In genomic region chr17:80105762-80106161, GRCh38 we compare ENCODE assay signal across 10 cellular contexts. TPM values are rescaled to one million over a fixed set of nuclear protein-coding genes. Genes with fewer than 3 reads are reported as not detected.
DNase-seq lines count a peak whose midpoint lies in the region; ATAC-seq and TF ChIP-seq lines count a peak whose summit lies in the region.
"Had no signal": no experiment of that assay in that cellular context is flagged by ENCODE, and none has a peak within 500 bp of the region (broad histone marks: within the 10 kb centered on the region; RNA-seq: fewer than 3 reads in every experiment).

No MANE protein-coding gene starts in this region.

- H3K27ac Mint-ChIP-seq in activated T-cell treated with anti-CD3 and anti-CD28 coated beads, Interleukin-2, amount 50 U/mL, for 24 hours, result no peak overlapping the region

- no peaks in the 10 kb centered on the region for H3K27me3 ChIP-seq in psoas muscle (ENCODE audit: insufficient read depth in 3 of 3, low read length in 2 of 3)

- ATAC-seq in psoas muscle (no peak), HG02798 (IDR thresholded peaks at IDR 0.05; ENCODE audit: poor library complexity, unreplicated experiment) (no peak)

- no peak overlapping the region for H3K4me3 Mint-ChIP-seq in activated T-cell treated with anti-CD3 and anti-CD28 coated beads, Interleukin-2, amount 50 U/mL, for 24 hours

- peaks cover 17% of the 10 kb centered on the region for H3K4me1 Mint-ChIP-seq in activated T-cell treated with anti-CD3 and anti-CD28 coated beads, Interleukin-2, amount 50 U/mL, for 24 hours (ENCODE audit: low read depth)

- 29 to 48% (median 34%) methylated on average over 29 of the region's 29 CpGs for WGBS in psoas muscle, 3 donors

- intact Hi-C loops in psoas muscle (cut with DNase I), result loop anchor here in 1 of 2 donors (10.0 kb wide), 1 partner anchor 259 kb away; no protein-coding TSS in a partner anchor

- H3K9me3 Mint-ChIP-seq in activated T-cell treated with anti-CD3 and anti-CD28 coated beads, Interleukin-2, amount 50 U/mL, for 24 hours, result no peaks in the 10 kb centered on the region

- peaks cover 0 to 40% of the 10 kb centered on the region in 2 donors for H3K36me3 ChIP-seq in psoas muscle (ENCODE audit: insufficient read depth in 1 of 2, low read depth in 1 of 2)

- no peaks in the 10 kb centered on the region for H3K27me3 Mint-ChIP-seq in activated T-cell treated with anti-CD3 and anti-CD28 coated beads, Interleukin-2, amount 50 U/mL, for 24 hours

- H3K9me3 ChIP-seq in psoas muscle, result no peaks in the 10 kb centered on the region
- H3K9me3 ChIP-seq: left ventricle myocardium inferior had no signal

- H3K27ac ChIP-seq in psoas muscle, result no peak overlapping the region
- H3K27ac ChIP-seq: left ventricle myocardium inferior had no signal

- peaks cover 9% of the 10 kb centered on the region for H3K4me1 ChIP-seq in psoas muscle

- DNase-seq in NCI-H1417 (lab: John Stamatoyannopoulos, UW) (peak; percentile 74 to 91 (median 76)), NCI-H1417 treated with DMSO at 0.1 percent for 48 hours (lab: John Stamatoyannopoulos, UW) (no peak), NCI-H345 (lab: John Stamatoyannopoulos, UW) (peak; percentile 92), fibroblast of the aortic adventitia (ENCODE audit: low read depth) (peak; percentile 12), psoas muscle (peak; percentile 15 to 40)
- DNase-seq in activated naive CD4-positive, alpha-beta T cell treated with Interleukin-2 at 50 U/mL for 16 hours, result no peak
- DNase-seq in activated T-cell treated with anti-CD3 and anti-CD28 coated beads, Interleukin-2, amount 50 U/mL, for 24 hours, result no peak
- DNase-seq: left ventricle myocardium inferior, NCI-H2107 had no signal

- no peak for TF ChIP-seq CTCF in fibroblast of the aortic adventitia (IDR thresholded peaks at IDR 0.05; ENCODE audit: insufficient read depth, low read length)
- no peak for TF ChIP-seq CTCF in psoas muscle (IDR thresholded peaks at IDR 0.05)

- no peak overlapping the region for H3K4me3 ChIP-seq in fibroblast of the aortic adventitia (ENCODE audit: low read depth, low read length)
- H3K4me3 ChIP-seq in psoas muscle, result no peak overlapping the region
- H3K4me3 ChIP-seq: left ventricle myocardium inferior had no signal

- H3K36me3 Mint-ChIP-seq in activated T-cell treated with anti-CD3 and anti-CD28 coated beads, Interleukin-2, amount 50 U/mL, for 24 hours (ENCODE audit: low read depth), result peaks cover 15% of the 10 kb centered on the region

RNA-seq across cellular contexts. Expression of gene GAA, which starts 4.4 kb away (rescaled TPM):
- total RNA-seq in fibroblast of the aortic adventitia (ENCODE audit: low replicate concordance) (66.6 and 75.1 TPM in 2 replicates), psoas muscle (10 to 100 TPM; 27.3 to 42.4 (median 34.3) TPM)
- 10 to 100 TPM; 19.6 to 24.3 (median 22.8) TPM for polyA plus RNA-seq in psoas muscle

RNA-seq across cellular contexts. Expression of gene EIF4A3, which starts 41.2 kb away (rescaled TPM):
- total RNA-seq in fibroblast of the aortic adventitia (ENCODE audit: low replicate concordance) (85.9 and 127 TPM in 2 replicates), psoas muscle (10 to 100 TPM; 30.1 to 51.2 (median 37.7) TPM)
- polyA plus RNA-seq in psoas muscle, result 10 to 100 TPM; 26.7 to 77.0 (median 33.5) TPM

Comparison
In these comparisons a context has a peak if more than half of its experiments do, and no peak if none do; other contexts are left out.
1. DNase-seq: peak in NCI-H1417 (3 of 3), NCI-H345 (single experiment), fibroblast of the aortic adventitia (single experiment) and psoas muscle (2 of 2); none in NCI-H1417 treated with DMSO at 0.1 percent for 48 hours (single experiment), activated naive CD4-positive, alpha-beta T cell treated with Interleukin-2 at 50 U/mL for 16 hours (single experiment) and activated T-cell treated with anti-CD3 and anti-CD28 coated beads, Interleukin-2, amount 50 U/mL, for 24 hours (single experiment).